In the genomic region with DNA sequence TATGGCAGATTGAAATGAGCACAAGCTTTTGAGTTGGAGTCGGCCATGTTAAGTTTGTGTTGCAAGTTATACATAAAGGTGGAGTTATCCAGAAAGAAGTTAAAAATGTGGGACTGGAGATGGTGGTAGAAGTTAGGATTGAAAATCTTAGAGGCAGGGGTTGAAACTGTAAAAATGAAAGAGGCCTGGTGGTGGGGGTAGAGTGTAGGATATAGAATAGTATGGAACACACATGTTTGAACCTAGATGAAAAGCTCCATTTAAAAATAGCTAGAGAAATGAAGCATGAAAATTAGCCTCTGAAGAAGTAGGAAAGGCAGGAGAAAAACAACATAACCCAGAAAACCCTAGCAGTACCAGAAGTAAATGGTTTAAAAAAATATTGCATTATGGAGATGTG, we compare ENCODE assay signal across 8 cellular contexts.
DNase-seq lines count a peak whose midpoint lies in the region; ATAC-seq, FAIRE-seq and TF ChIP-seq lines count a peak whose summit lies in the region.
"Had no signal": no experiment of that assay in that cellular context is flagged by ENCODE, and none has a peak within 500 bp of the region (broad histone marks: within the 10 kb centered on the region; RNA-seq: fewer than 3 reads in every experiment).

No MANE protein-coding gene starts in this region.

- TF ChIP-seq RAD21 in GM12878 (IDR thresholded peaks at IDR 0.05; ENCODE audit: insufficient read depth, low read depth, low read length): peak; percentile 60

- H3K9ac ChIP-seq in GM12878 (ENCODE audit: control insufficient read depth, insufficient read depth, low read length): no peak overlapping the region

- intact Hi-C loops in GM12878 (cut with micrococcal nuclease; ENCODE audit: unreplicated experiment): loop anchor here (10.0 kb wide), 1 partner anchor 171 kb away; no protein-coding TSS in a partner anchor

- no peaks in the 10 kb centered on the region for H4K20me1 ChIP-seq in GM12878 (ENCODE audit: control insufficient read depth, insufficient read depth)

- 0% methylated on average over 1 of the region's 1 CpG for WGBS in GM12878 (ENCODE audit: insufficient coverage, insufficient replicate concordance, low lambda C conversion rate, missing lambda C conversion rate)

- H3K27ac ChIP-seq in GM12878 (ENCODE audit: control insufficient read depth, insufficient read depth) (no peak overlapping the region), caudate nucleus (ENCODE audit: low read depth, low read length) (no peak overlapping the region)

- POLR2A ChIA-PET in GM12878 (lab: Charles Lee): no interaction called here

- peak overlapping the region; percentile 6 to 53 (median 41) for H3K27ac Mint-ChIP-seq in nephron

- H3K4me3 ChIP-seq in GM12878: no peak overlapping the region

- RAD21 ChIA-PET in GM12878 (lab: Charles Lee; ENCODE audit: unreplicated experiment): interaction anchor here (0.7 to 2.1 kb wide), 7 partner anchors 29 to 338 kb away, joined by 3 to 23 read pairs (median 4); no protein-coding TSS in a partner anchor

- no peak for TF ChIP-seq POLR2A in GM12878 (IDR thresholded peaks at IDR 0.05; ENCODE audit: low read depth, low read length)

- no TSS peak for BruUV-seq in GM12878 (replicated peaks; lab: Mats Ljungman, UMichigan)

- DNase-seq in GM03348 (ENCODE audit: low spot score) (peak; percentile 9), Kasumi-1 (lab: John Stamatoyannopoulos, UW) (peak; percentile 32 to 59), GM12878 (ENCODE audit: low read depth, low spot score) (no peak), NCI-H1105 treated with DMSO at 0.1 percent for 48 hours (lab: John Stamatoyannopoulos, UW) (no peak), activated gamma-delta T cell (lab: John Stamatoyannopoulos, UW) (no peak), caudate nucleus (lab: John Stamatoyannopoulos, UW) (no peak)
- DNase-seq: activated effector memory CD4-positive, alpha-beta T cell treated with anti-CD3 and anti-CD28 coated beads, Interleukin-2, amount 50 U/mL, for 16 hours had no signal

- 0 out of 4 replicates have a peak, but pooled peaks cover 0 to 2% of the 10 kb centered on the region in 2 experiments for H3K27me3 ChIP-seq in GM12878 (replicated peaks in 1 of 2; ENCODE audit: control insufficient read depth in 2 of 2, insufficient read depth in 2 of 2, low read length in 1 of 2)

- CTCF ChIA-PET in GM12878 (lab: Yijun Ruan, JAX): interaction anchor here (0.6 to 4.6 kb wide), 16 partner anchors 29 to 348 kb away, joined by 3 to 67 read pairs (median 5); no protein-coding TSS in a partner anchor

- H2AFZ ChIP-seq in GM12878 (ENCODE audit: control insufficient read depth, low read depth, low read length): no peak overlapping the region

- no peaks in the 10 kb centered on the region for H3K9me3 Mint-ChIP-seq in nephron

- no peak for TF ChIP-seq EP300 in GM12878 (IDR thresholded peaks at IDR 0.05; ENCODE audit: borderline replicate concordance in 1 of 2, control insufficient read depth in 1 of 2, low read depth in 2 of 2, low read length in 2 of 2)

- no peaks in the 10 kb centered on the region for H3K36me3 Mint-ChIP-seq in nephron (ENCODE audit: low read depth)

- no peak for ATAC-seq in GM12878

- no peaks in the 10 kb centered on the region for H3K79me2 ChIP-seq in GM12878 (ENCODE audit: control insufficient read depth, insufficient read depth, low read length)

- H3K36me3 ChIP-seq in GM12878 (ENCODE audit: control insufficient read depth in 2 of 2, insufficient read depth in 2 of 2, low read length in 1 of 2): no peaks in the 10 kb centered on the region

- SMC1A ChIA-PET in GM12878 (lab: Charles Lee; ENCODE audit: uncharacterized antibody, unreplicated experiment): interaction anchor here (0.9 to 2.1 kb wide), 11 partner anchors 9 to 346 kb away, joined by 3 to 20 read pairs (median 4); no protein-coding TSS in a partner anchor

- H3K4me1 ChIP-seq in GM12878 (ENCODE audit: control insufficient read depth, insufficient read depth, low read length): no peaks in the 10 kb centered on the region

- peak in 2 of 3 experiments; percentile 3 to 29; a peak in 2 of 6 replicates for TF ChIP-seq CTCF in GM12878 (IDR thresholded peaks at IDR 0.05 in 2 of 3, conservative IDR thresholded peaks at IDR 0.05 in 1 of 3; ENCODE audit: control insufficient read depth in 2 of 3, extremely low read depth in 1 of 3, insufficient read depth in 1 of 3, low read depth in 3 of 3, low read length in 3 of 3)
- TF ChIP-seq CTCF in nephron (IDR thresholded peaks at IDR 0.05; ENCODE audit: unreplicated experiment in 3 of 3): peak; percentile 50 to 70 (median 61)

- peak overlapping the region in 1 of 3 experiments; percentile 6 for H3K4me3 Mint-ChIP-seq in nephron

- H3K4me1 Mint-ChIP-seq in nephron: peaks cover 6% of the 10 kb centered on the region

- in situ Hi-C loops in GM12878 (cut with MboI): loop anchor here (10.0 kb wide), 1 partner anchor 161 kb away; no protein-coding TSS in a partner anchor

- H3K27me3 Mint-ChIP-seq in nephron (ENCODE audit: low read depth): no peaks in the 10 kb centered on the region

- H3K9me3 ChIP-seq in GM12878 (replicated peaks; ENCODE audit: control insufficient read depth, insufficient read depth, low read length): no peaks in the 10 kb centered on the region; the same call in 2 of the 3 replicates

- no peak overlapping the region for H3K4me2 ChIP-seq in GM12878 (ENCODE audit: control insufficient read depth, insufficient read depth)

- no peak for FAIRE-seq in GM12878 (lab: Jason Lieb, UNC)

TF ChIP-seq in GM12878, 131 proteins besides CTCF, POLR2A, EP300 and RAD21:
- TF ChIP-seq, protein P1, sequence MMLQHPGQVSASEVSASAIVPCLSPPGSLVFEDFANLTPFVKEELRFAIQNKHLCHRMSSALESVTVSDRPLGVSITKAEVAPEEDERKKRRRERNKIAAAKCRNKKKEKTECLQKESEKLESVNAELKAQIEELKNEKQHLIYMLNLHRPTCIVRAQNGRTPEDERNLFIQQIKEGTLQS (IDR thresholded peaks at IDR 0.05; ENCODE audit: borderline replicate concordance, extremely low read depth, low read depth, low read length): no peak
- TF ChIP-seq CREM (IDR thresholded peaks at IDR 0.05; ENCODE audit: low read depth) (no peak), SMC3 (IDR thresholded peaks at IDR 0.05; ENCODE audit: borderline replicate concordance, low read length) (peak; percentile 35; the same call in 1 of the 2 replicates), SP1 (IDR thresholded peaks at IDR 0.05; ENCODE audit: low read depth, low read length) (no peak), JUNB (IDR thresholded peaks at IDR 0.05) (no peak)
TF ChIP-seq in GM12878: peak in this region for 1.

Comparison
In these comparisons a context has a peak if more than half of its experiments do, and no peak if none do; other contexts are left out.
1. DNase-seq: peak in GM03348 (single experiment) and Kasumi-1 (2 of 2); none in GM12878 (single experiment), NCI-H1105 treated with DMSO at 0.1 percent for 48 hours (single experiment), activated gamma-delta T cell (single experiment) and caudate nucleus (0 of 61).